ENCODE assay signal across 11 cellular contexts in the genomic region with DNA sequence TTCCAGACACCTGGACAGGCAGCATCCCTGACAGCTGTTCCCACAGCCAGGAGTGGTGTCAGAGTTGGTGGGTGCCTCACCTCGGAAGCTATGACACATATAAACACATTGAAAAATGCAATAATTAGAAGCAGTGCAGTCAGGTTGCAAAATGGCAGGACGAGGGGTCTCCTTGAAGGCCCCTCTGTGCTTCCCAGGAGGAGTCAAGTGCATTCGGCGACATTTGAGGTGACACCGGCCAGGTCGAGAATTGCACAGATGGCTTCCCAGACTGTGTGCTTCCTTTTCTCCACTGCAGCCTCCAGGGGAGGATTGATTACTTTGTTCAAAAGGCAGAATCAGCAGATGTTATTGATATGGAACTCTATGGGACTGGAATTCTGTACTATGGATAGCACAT.
"Had no signal": no experiment of that assay in that cellular context is flagged by ENCODE, and none has a peak within 500 bp of the region (broad histone marks: within the 10 kb centered on the region; RNA-seq: fewer than 3 reads in every experiment).

No MANE protein-coding gene starts in this region.

- ATAC-seq: gastroesophageal sphincter had no signal

- H3K36me3 ChIP-seq: gastroesophageal sphincter, heart left ventricle, pancreas, thoracic aorta had no signal

- H3K4me1 ChIP-seq: gastroesophageal sphincter, heart left ventricle, pancreas, psoas muscle had no signal

- H3K27ac ChIP-seq: coronary artery, gastroesophageal sphincter, heart left ventricle, pancreas, psoas muscle, thoracic aorta had no signal

- H3K27me3 ChIP-seq: pancreas had no signal

- H3K4me3 ChIP-seq: coronary artery, gastroesophageal sphincter, heart left ventricle, pancreas, psoas muscle, thoracic aorta had no signal

- H3K9me3 ChIP-seq: gastroesophageal sphincter, heart left ventricle, pancreas, psoas muscle, thoracic aorta had no signal

- FAIRE-seq: pancreas had no signal

- DNase-seq: activated B cell treated with CpG ODN at 0.5 μM for 24 hours; activated effector memory CD4-positive, alpha-beta T cell treated with Interleukin-2 at 50 U/mL for 16 hours; cerebellar nuclear complex; left ventricle myocardium superior; natural killer cell; psoas muscle had no signal
